ENCODE assay signal across 1 cellular context in the genomic region with DNA sequence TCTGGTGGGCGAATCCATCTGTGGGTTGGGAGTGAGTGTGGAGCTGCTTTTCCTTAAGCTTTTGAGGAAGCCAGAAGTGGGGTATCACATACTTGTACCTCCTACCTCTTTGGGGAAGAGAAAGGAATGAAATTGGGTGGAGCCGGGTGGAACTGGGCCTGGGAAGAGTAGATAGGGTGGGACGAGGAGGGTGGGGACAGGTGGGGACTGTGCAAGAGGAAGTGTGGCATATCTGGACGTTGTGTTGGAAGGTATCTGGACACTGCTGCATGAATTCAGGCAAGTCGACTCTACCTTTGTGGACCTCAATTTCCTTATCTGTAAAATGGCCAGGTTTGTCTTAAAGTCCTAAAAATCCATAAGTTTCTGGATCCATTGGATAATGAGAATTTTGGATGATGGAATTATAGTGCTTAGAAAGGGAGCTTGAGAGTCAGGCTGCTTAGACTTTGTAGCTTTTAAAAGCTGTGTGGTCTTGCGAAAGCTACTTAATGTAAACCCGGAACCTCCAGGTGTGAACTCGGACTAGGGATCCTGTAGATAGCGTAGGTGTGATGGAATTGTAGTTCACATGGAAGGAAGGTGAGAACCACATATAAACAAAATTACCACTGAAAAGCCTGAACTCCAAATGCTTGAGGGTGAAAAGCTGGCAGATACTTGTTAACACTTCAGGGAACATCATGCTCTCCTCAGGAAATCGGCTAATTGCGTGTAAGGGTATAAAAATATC.
TF ChIP-seq lines count a peak whose summit lies in the region.

No MANE protein-coding gene starts in this region.

TF ChIP-seq in H1, 55 proteins besides CTCF, POLR2A, EP300 and RAD21:
- TF ChIP-seq KDM1A (IDR thresholded peaks at IDR 0.05; ENCODE audit: borderline replicate concordance, low read length) (peak; percentile 64; the same call in 1 of the 2 replicates), CHD1 (IDR thresholded peaks at IDR 0.05; ENCODE audit: low read depth, low read length) (no peak)
